ENCODE assay signal across 1 cellular context in genomic region chrX:8726031-8726652, GRCh38.
TF ChIP-seq lines count a peak whose summit lies in the region.

No MANE protein-coding gene starts in this region.

TF ChIP-seq in HEK293, 187 proteins besides CTCF, POLR2A, EP300 and RAD21 (continued from another document):
- TF ChIP-seq ZNF639 (tag by site-specific recombination; IDR thresholded peaks at IDR 0.05) (peak; percentile 70; the same call in 1 of the 2 replicates), ZNF560 (tag by site-specific recombination; IDR thresholded peaks at IDR 0.05; ENCODE audit: borderline replicate concordance) (no peak), GLI2 (tag by site-specific recombination; IDR thresholded peaks at IDR 0.05; ENCODE audit: borderline replicate concordance, low read depth) (peak; percentile 67; the same call in 1 of the 2 replicates), ZNF366 (tag by site-specific recombination; conservative IDR thresholded peaks at IDR 0.05) (peak; percentile 81), ZXDB (tag by site-specific recombination; IDR thresholded peaks at IDR 0.05) (peak; percentile 85), ZSCAN23 (tag by site-specific recombination; IDR thresholded peaks at IDR 0.05) (no peak), KLF8 (tag by site-specific recombination; IDR thresholded peaks at IDR 0.05) (peak; percentile 61; the same call in 1 of the 2 replicates), ZNF394 (tag by site-specific recombination; IDR thresholded peaks at IDR 0.05; ENCODE audit: borderline replicate concordance) (peak; percentile 35; the same call in 1 of the 2 replicates), ZSCAN4 (tag by site-specific recombination; IDR thresholded peaks at IDR 0.05) (no peak), HIC1 (tag by site-specific recombination; IDR thresholded peaks at IDR 0.05) (peak; percentile 66; the same call in 1 of the 2 replicates), ZNF174 (tag by site-specific recombination; IDR thresholded peaks at IDR 0.05) (no peak), ZNF585B (tag by site-specific recombination; IDR thresholded peaks at IDR 0.05) (no peak), INSM2 (tag by site-specific recombination; IDR thresholded peaks at IDR 0.05) (peak; percentile 75), GLIS2 (tag by site-specific recombination; IDR thresholded peaks at IDR 0.05) (no peak), WT1 (tag by site-specific recombination; IDR thresholded peaks at IDR 0.05) (peak; percentile 68), ZNF341 (tag by site-specific recombination; IDR thresholded peaks at IDR 0.05; ENCODE audit: low read depth) (peak; percentile 33), ZNF423 (tag by site-specific recombination; IDR thresholded peaks at IDR 0.05) (no peak), ZBTB17 (tag by site-specific recombination; IDR thresholded peaks at IDR 0.05) (peak; percentile 85), ZNF324 (tag by site-specific recombination; IDR thresholded peaks at IDR 0.05) (peak; percentile 67; the same call in 1 of the 2 replicates), PRDM6 (tag by site-specific recombination; IDR thresholded peaks at IDR 0.05) (peak; percentile 70), ZNF692 (tag by site-specific recombination; IDR thresholded peaks at IDR 0.05) (peak; percentile 59; the same call in 1 of the 2 replicates), OSR2 (tag by site-specific recombination; IDR thresholded peaks at IDR 0.05) (peak; percentile 97), ZNF660 (tag by site-specific recombination; IDR thresholded peaks at IDR 0.05) (0 out of 2 replicates have a peak, but pooled peaks have one; percentile 48), KLF9 (tag by site-specific recombination; IDR thresholded peaks at IDR 0.05; ENCODE audit: low read depth) (peak; percentile 32; the same call in 1 of the 2 replicates), TSHZ1 (tag by site-specific recombination; IDR thresholded peaks at IDR 0.05; ENCODE audit: borderline replicate concordance) (peak; percentile 73; the same call in 1 of the 2 replicates), RBAK (tag by site-specific recombination; IDR thresholded peaks at IDR 0.05) (no peak), PRDM4 (tag by site-specific recombination; IDR thresholded peaks at IDR 0.05) (peak; percentile 66; the same call in 1 of the 2 replicates), GFI1B (tag by site-specific recombination; IDR thresholded peaks at IDR 0.05) (peak; percentile 79), ZBTB21 (tag by site-specific recombination; IDR thresholded peaks at IDR 0.05) (peak; percentile 48; the same call in 1 of the 2 replicates), ZBTB1 (tag by site-specific recombination; IDR thresholded peaks at IDR 0.05) (no peak), ZNF792 (tag by site-specific recombination; IDR thresholded peaks at IDR 0.05) (no peak), ZNF202 (tag by site-specific recombination; IDR thresholded peaks at IDR 0.05; ENCODE audit: borderline replicate concordance) (no peak), ZNF843 (tag by site-specific recombination; IDR thresholded peaks at IDR 0.05) (peak; percentile 92), SP2 (tag by site-specific recombination; IDR thresholded peaks at IDR 0.05) (0 out of 2 replicates have a peak, but pooled peaks have one; percentile 13), ZIC2 (tag by site-specific recombination; IDR thresholded peaks at IDR 0.05) (peak; percentile 52), ZNF335 (tag by site-specific recombination; conservative IDR thresholded peaks at IDR 0.05) (peak; percentile 57), ZSCAN30 (tag by site-specific recombination; IDR thresholded peaks at IDR 0.05) (no peak), TCF7L2 (IDR thresholded peaks at IDR 0.05; ENCODE audit: borderline replicate concordance, low read depth, low read length) (peak; percentile 95), ZNF398 (tag by site-specific recombination; IDR thresholded peaks at IDR 0.05) (peak; percentile 32; the same call in 1 of the 2 replicates), ZNF426 (tag by site-specific recombination; IDR thresholded peaks at IDR 0.05) (no peak)
